Comparison of ENCODE assay signal across 1 cellular context in genomic region chr19:39679791-39680168, GRCh38.
TF ChIP-seq lines count a peak whose summit lies in the region.

No MANE protein-coding gene starts in this region.

TF ChIP-seq in GM12878, 131 proteins besides CTCF, POLR2A, EP300 and RAD21 (continues in another document):
- no peak for TF ChIP-seq MEF2B (IDR thresholded peaks at IDR 0.05; ENCODE audit: partially characterized antibody, poor library complexity, severe bottlenecking)
- no peak for TF ChIP-seq CUX1 (IDR thresholded peaks at IDR 0.05; ENCODE audit: insufficient replicate concordance, low read depth, low read length)
- TF ChIP-seq NR2F1 (conservative IDR thresholded peaks at IDR 0.05), result no peak
- no peak for TF ChIP-seq CBFB (IDR thresholded peaks at IDR 0.05; ENCODE audit: low read depth)
- peak; percentile 33 for TF ChIP-seq MYC (IDR thresholded peaks at IDR 0.05; ENCODE audit: insufficient read depth, insufficient read length, insufficient replicate concordance, low read length, severe bottlenecking)
- TF ChIP-seq STAT3 (IDR thresholded peaks at IDR 0.05; ENCODE audit: low read depth, low read length), result no peak
- TF ChIP-seq USF2 (IDR thresholded peaks at IDR 0.05; ENCODE audit: borderline replicate concordance, low read depth, low read length), result no peak
- peak; percentile 57 for TF ChIP-seq NKRF (conservative IDR thresholded peaks at IDR 0.05)
- TF ChIP-seq TARDBP (IDR thresholded peaks at IDR 0.05; ENCODE audit: borderline replicate concordance), result peak; percentile 28; the same call in 1 of the 2 replicates
- no peak for TF ChIP-seq PML (IDR thresholded peaks at IDR 0.05; ENCODE audit: low read length)
- TF ChIP-seq RELA (IDR thresholded peaks at IDR 0.05; ENCODE audit: borderline replicate concordance, partially characterized antibody), result no peak
- TF ChIP-seq ZNF687 (IDR thresholded peaks at IDR 0.05), result no peak
- no peak for TF ChIP-seq ETV6 (conservative IDR thresholded peaks at IDR 0.05 in 1 of 2, IDR thresholded peaks at IDR 0.05 in 1 of 2; ENCODE audit: borderline replicate concordance in 1 of 2, low read depth in 1 of 2)
- TF ChIP-seq MTA2 (IDR thresholded peaks at IDR 0.05; ENCODE audit: low read depth), result no peak
- no peak for TF ChIP-seq NFYA (IDR thresholded peaks at IDR 0.05; ENCODE audit: borderline replicate concordance, low read depth, low read length)
- no peak for TF ChIP-seq SP1 (IDR thresholded peaks at IDR 0.05; ENCODE audit: low read depth, low read length)
- TF ChIP-seq NR2C2 (IDR thresholded peaks at IDR 0.05; ENCODE audit: borderline replicate concordance, control insufficient read depth, insufficient read length, low read depth), result no peak
- TF ChIP-seq YBX1 (IDR thresholded peaks at IDR 0.05), result no peak
- 0 out of 2 replicates have a peak, but pooled peaks have one; percentile 40 for TF ChIP-seq TCF12 (IDR thresholded peaks at IDR 0.05; ENCODE audit: low read depth, low read length)
- TF ChIP-seq BACH1 (IDR thresholded peaks at IDR 0.05; ENCODE audit: borderline replicate concordance), result peak; percentile 69; the same call in 1 of the 2 replicates
- TF ChIP-seq PBX3 (IDR thresholded peaks at IDR 0.05; ENCODE audit: insufficient replicate concordance, low read depth, low read length), result peak; percentile 10
- TF ChIP-seq FOS (IDR thresholded peaks at IDR 0.05; ENCODE audit: borderline replicate concordance, extremely low read depth, insufficient read length), result no peak
- TF ChIP-seq ZNF217 (IDR thresholded peaks at IDR 0.05), result no peak
- no peak for TF ChIP-seq ESRRA (IDR thresholded peaks at IDR 0.05; ENCODE audit: low read length)
- no peak for TF ChIP-seq ELK1 (IDR thresholded peaks at IDR 0.05; ENCODE audit: low read depth, low read length)
- no peak for TF ChIP-seq ZNF622 (IDR thresholded peaks at IDR 0.05)
- no peak for TF ChIP-seq FOXK2 (IDR thresholded peaks at IDR 0.05)
- peak; percentile 69 for TF ChIP-seq POLR2AphosphoS5 (IDR thresholded peaks at IDR 0.05; ENCODE audit: low read length)
- TF ChIP-seq ZBED1 (IDR thresholded peaks at IDR 0.05; ENCODE audit: borderline replicate concordance), result no peak
- TF ChIP-seq MYB (IDR thresholded peaks at IDR 0.05; ENCODE audit: borderline replicate concordance, low read depth, low read length), result no peak
- no peak for TF ChIP-seq IRF5 (IDR thresholded peaks at IDR 0.05; ENCODE audit: borderline replicate concordance)
- no peak for TF ChIP-seq ZZZ3 (IDR thresholded peaks at IDR 0.05; ENCODE audit: control insufficient read depth, insufficient read length, low read depth)
- no peak for TF ChIP-seq ZSCAN29 (IDR thresholded peaks at IDR 0.05)
- TF ChIP-seq ZNF274 (IDR thresholded peaks at IDR 0.05; ENCODE audit: insufficient read depth, insufficient read length), result no peak
- no peak; the same call in 1 of the 2 replicates for TF ChIP-seq DPF2 (IDR thresholded peaks at IDR 0.05)
- TF ChIP-seq IRF4 (IDR thresholded peaks at IDR 0.05; ENCODE audit: low read depth, low read length), result no peak
- TF ChIP-seq ZNF24 (IDR thresholded peaks at IDR 0.05), result no peak
- TF ChIP-seq CREB1 (IDR thresholded peaks at IDR 0.05; ENCODE audit: low read depth), result no peak; the same call in 1 of the 2 replicates
- no peak; the same call in 1 of the 2 replicates for TF ChIP-seq MAX (IDR thresholded peaks at IDR 0.05; ENCODE audit: low read depth, low read length)
- no peak for TF ChIP-seq RCOR1 (conservative IDR thresholded peaks at IDR 0.05; ENCODE audit: low read depth, low read length)
- TF ChIP-seq WRNIP1 (IDR thresholded peaks at IDR 0.05; ENCODE audit: borderline replicate concordance, low read depth, low read length), result no peak
- no peak for TF ChIP-seq BMI1 (IDR thresholded peaks at IDR 0.05; ENCODE audit: borderline replicate concordance)
- TF ChIP-seq SIX5 (IDR thresholded peaks at IDR 0.05; ENCODE audit: low read depth, low read length, severe bottlenecking), result no peak
- no peak for TF ChIP-seq MEF2A (IDR thresholded peaks at IDR 0.05; ENCODE audit: insufficient read depth, low read depth, low read length)
- TF ChIP-seq BCLAF1 (IDR thresholded peaks at IDR 0.05), result no peak
- TF ChIP-seq HDAC6 (IDR thresholded peaks at IDR 0.05; ENCODE audit: unreplicated experiment), result no peak
